ENCODE assay signal across 1 cellular context in the genomic region with DNA sequence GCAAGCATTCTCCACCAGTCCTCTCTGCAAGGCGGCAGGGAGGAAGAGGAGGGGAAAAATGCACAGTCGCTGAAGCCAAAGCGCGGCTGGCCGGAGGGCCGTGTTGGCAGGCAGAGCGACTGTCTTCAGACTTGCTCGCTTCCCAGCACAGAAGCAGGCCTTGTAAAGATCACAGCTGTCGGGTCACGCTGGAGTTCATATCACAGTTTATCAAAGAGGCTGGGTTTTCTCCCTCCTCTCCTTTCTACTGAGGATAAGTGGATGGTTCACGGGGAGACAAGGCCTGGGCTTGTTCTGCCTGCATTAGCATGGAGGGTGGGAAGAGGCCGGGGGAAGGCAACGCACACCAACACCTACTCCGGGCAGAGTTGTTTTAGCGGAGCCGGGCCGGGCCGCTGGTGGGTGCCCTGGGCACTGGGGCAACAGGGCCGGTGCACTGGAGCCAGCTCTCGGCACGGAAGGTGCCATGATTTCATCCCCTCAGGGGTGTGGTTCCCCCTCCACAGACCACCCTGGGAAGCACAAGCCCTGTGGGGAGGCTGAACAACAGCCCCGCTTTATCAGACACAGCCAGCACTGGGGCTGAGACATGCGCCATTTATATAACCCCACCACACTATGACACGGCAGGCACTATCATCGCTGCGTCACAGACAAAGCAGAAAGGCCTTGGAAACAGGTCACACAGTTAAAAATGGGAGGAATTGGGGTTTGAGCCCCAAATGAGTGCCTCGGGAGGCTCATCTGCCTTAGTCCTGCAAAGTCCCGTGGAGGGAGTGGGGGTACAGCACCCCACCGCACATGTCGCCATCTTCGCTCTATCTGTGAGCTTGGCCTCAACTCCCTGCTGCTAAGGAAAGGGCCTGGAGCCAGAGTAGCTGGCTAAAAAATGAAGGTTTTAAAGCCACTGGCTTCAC.
TF ChIP-seq lines count a peak whose summit lies in the region.

No MANE protein-coding gene starts in this region.

TF ChIP-seq in HepG2, 621 proteins besides CTCF, POLR2A, EP300 and RAD21 (continued from another document and continues in another):
- TF ChIP-seq TEF (CRISPR knock-in tag; IDR thresholded peaks at IDR 0.05), result no peak
- TF ChIP-seq GZF1 (CRISPR knock-in tag; IDR thresholded peaks at IDR 0.05), result no peak
- TF ChIP-seq, protein P1, sequence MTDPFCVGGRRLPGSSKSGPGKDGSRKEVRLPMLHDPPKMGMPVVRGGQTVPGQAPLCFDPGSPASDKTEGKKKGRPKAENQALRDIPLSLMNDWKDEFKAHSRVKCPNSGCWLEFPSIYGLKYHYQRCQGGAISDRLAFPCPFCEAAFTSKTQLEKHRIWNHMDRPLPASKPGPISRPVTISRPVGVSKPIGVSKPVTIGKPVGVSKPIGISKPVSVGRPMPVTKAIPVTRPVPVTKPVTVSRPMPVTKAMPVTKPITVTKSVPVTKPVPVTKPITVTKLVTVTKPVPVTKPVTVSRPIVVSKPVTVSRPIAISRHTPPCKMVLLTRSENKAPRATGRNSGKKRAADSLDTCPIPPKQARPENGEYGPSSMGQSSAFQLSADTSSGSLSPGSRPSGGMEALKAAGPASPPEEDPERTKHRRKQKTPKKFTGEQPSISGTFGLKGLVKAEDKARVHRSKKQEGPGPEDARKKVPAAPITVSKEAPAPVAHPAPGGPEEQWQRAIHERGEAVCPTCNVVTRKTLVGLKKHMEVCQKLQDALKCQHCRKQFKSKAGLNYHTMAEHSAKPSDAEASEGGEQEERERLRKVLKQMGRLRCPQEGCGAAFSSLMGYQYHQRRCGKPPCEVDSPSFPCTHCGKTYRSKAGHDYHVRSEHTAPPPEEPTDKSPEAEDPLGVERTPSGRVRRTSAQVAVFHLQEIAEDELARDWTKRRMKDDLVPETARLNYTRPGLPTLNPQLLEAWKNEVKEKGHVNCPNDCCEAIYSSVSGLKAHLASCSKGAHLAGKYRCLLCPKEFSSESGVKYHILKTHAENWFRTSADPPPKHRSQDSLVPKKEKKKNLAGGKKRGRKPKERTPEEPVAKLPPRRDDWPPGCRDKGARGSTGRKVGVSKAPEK (CRISPR knock-in tag; IDR thresholded peaks at IDR 0.05; ENCODE audit: borderline replicate concordance), result no peak
- TF ChIP-seq CBFB (CRISPR knock-in tag; IDR thresholded peaks at IDR 0.05), result no peak
- no peak for TF ChIP-seq RBAK (CRISPR knock-in tag; IDR thresholded peaks at IDR 0.05)
- TF ChIP-seq, protein P2, sequence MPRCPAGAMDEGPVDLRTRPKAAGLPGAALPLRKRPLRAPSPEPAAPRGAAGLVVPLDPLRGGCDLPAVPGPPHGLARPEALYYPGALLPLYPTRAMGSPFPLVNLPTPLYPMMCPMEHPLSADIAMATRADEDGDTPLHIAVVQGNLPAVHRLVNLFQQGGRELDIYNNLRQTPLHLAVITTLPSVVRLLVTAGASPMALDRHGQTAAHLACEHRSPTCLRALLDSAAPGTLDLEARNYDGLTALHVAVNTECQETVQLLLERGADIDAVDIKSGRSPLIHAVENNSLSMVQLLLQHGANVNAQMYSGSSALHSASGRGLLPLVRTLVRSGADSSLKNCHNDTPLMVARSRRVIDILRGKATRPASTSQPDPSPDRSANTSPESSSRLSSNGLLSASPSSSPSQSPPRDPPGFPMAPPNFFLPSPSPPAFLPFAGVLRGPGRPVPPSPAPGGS (CRISPR knock-in tag; IDR thresholded peaks at IDR 0.05), result no peak; the same call in 1 of the 2 replicates
- no peak; the same call in 1 of the 2 replicates for TF ChIP-seq BRCA1 (CRISPR knock-in tag; IDR thresholded peaks at IDR 0.05)
- TF ChIP-seq, protein P3, sequence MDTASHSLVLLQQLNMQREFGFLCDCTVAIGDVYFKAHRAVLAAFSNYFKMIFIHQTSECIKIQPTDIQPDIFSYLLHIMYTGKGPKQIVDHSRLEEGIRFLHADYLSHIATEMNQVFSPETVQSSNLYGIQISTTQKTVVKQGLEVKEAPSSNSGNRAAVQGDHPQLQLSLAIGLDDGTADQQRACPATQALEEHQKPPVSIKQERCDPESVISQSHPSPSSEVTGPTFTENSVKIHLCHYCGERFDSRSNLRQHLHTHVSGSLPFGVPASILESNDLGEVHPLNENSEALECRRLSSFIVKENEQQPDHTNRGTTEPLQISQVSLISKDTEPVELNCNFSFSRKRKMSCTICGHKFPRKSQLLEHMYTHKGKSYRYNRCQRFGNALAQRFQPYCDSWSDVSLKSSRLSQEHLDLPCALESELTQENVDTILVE (CRISPR knock-in tag; IDR thresholded peaks at IDR 0.05), result no peak
- no peak for TF ChIP-seq GATAD1 (CRISPR knock-in tag; IDR thresholded peaks at IDR 0.05)
- TF ChIP-seq KAT8 (CRISPR knock-in tag; IDR thresholded peaks at IDR 0.05), result no peak
- no peak for TF ChIP-seq MAF1 (CRISPR knock-in tag; IDR thresholded peaks at IDR 0.05; ENCODE audit: borderline replicate concordance)
- no peak for TF ChIP-seq ZNF17 (CRISPR knock-in tag; IDR thresholded peaks at IDR 0.05)
- TF ChIP-seq HNF1B (CRISPR knock-in tag; IDR thresholded peaks at IDR 0.05), result no peak
- no peak for TF ChIP-seq TEAD3 (CRISPR knock-in tag; optimal IDR thresholded peaks at IDR 0.05; ENCODE audit: borderline replicate concordance)
- no peak for TF ChIP-seq TBL1XR1 (IDR thresholded peaks at IDR 0.05; ENCODE audit: borderline replicate concordance, low read length, partially characterized antibody)
- TF ChIP-seq ZNF761 (CRISPR knock-in tag; conservative IDR thresholded peaks at IDR 0.05), result no peak
- TF ChIP-seq ZNF230 (CRISPR knock-in tag; IDR thresholded peaks at IDR 0.05), result no peak; the same call in 1 of the 2 replicates
- TF ChIP-seq, protein P4, sequence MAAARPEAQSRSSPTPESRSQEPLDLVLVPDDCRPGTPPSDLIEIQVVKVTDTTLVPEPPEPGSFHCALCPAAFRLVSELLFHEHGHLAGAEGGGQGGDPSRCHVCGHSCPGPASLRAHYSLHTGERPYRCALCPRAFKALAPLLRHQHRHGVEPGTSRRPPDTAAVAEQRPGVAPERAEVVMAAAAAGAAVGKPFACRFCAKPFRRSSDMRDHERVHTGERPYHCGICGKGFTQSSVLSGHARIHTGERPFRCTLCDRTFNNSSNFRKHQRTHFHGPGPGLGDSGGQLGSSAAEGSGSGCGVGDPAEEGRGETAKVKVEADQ (CRISPR knock-in tag; IDR thresholded peaks at IDR 0.05; ENCODE audit: borderline replicate concordance), result no peak
- TF ChIP-seq MEF2D (CRISPR knock-in tag; IDR thresholded peaks at IDR 0.05), result no peak
- TF ChIP-seq ZFP36L2 (CRISPR knock-in tag; IDR thresholded peaks at IDR 0.05), result no peak
- no peak for TF ChIP-seq ZNF20 (CRISPR knock-in tag; IDR thresholded peaks at IDR 0.05)
- no peak for TF ChIP-seq TGIF2 (CRISPR knock-in tag; IDR thresholded peaks at IDR 0.05)
- TF ChIP-seq ZNF75D (CRISPR knock-in tag; IDR thresholded peaks at IDR 0.05; ENCODE audit: borderline replicate concordance), result no peak
- no peak for TF ChIP-seq ZBTB20 (CRISPR knock-in tag; IDR thresholded peaks at IDR 0.05; ENCODE audit: borderline replicate concordance, low read depth)
- TF ChIP-seq ZNF775 (CRISPR knock-in tag; IDR thresholded peaks at IDR 0.05; ENCODE audit: borderline replicate concordance), result no peak
- no peak for TF ChIP-seq ZNF280D (CRISPR knock-in tag; IDR thresholded peaks at IDR 0.05)
- TF ChIP-seq POGZ (CRISPR knock-in tag; IDR thresholded peaks at IDR 0.05), result peak; percentile 10; the same call in 1 of the 2 replicates
- TF ChIP-seq GPBP1L1 (CRISPR knock-in tag; IDR thresholded peaks at IDR 0.05), result no peak
- no peak for TF ChIP-seq ZNF7 (CRISPR knock-in tag; IDR thresholded peaks at IDR 0.05)
- TF ChIP-seq PAWR (CRISPR knock-in tag; IDR thresholded peaks at IDR 0.05; ENCODE audit: borderline replicate concordance), result no peak
- TF ChIP-seq, protein P5, sequence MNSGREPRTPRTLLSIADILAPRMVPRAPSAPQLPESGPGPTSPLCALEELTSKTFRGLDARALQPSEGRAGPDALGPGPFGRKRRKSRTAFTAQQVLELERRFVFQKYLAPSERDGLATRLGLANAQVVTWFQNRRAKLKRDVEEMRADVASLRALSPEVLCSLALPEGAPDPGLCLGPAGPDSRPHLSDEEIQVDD (CRISPR knock-in tag; IDR thresholded peaks at IDR 0.05; ENCODE audit: borderline replicate concordance), result no peak
- TF ChIP-seq ZBTB2 (CRISPR knock-in tag; IDR thresholded peaks at IDR 0.05; ENCODE audit: low read depth), result peak; percentile 41; the same call in 1 of the 2 replicates
- no peak for TF ChIP-seq ETS1 (CRISPR knock-in tag; IDR thresholded peaks at IDR 0.05)
